In genomic region chr3:170372190-170372879, GRCh38 we compare ENCODE assay signal across 1 cellular context.
TF ChIP-seq lines count a peak whose summit lies in the region.

No MANE protein-coding gene starts in this region.

TF ChIP-seq in IMR-90, 13 proteins besides CTCF, POLR2A, EP300 and RAD21 (continued from another document):
- TF ChIP-seq ELK1 (IDR thresholded peaks at IDR 0.05; ENCODE audit: borderline replicate concordance, low read depth, low read length): no peak
